In the genomic region with DNA sequence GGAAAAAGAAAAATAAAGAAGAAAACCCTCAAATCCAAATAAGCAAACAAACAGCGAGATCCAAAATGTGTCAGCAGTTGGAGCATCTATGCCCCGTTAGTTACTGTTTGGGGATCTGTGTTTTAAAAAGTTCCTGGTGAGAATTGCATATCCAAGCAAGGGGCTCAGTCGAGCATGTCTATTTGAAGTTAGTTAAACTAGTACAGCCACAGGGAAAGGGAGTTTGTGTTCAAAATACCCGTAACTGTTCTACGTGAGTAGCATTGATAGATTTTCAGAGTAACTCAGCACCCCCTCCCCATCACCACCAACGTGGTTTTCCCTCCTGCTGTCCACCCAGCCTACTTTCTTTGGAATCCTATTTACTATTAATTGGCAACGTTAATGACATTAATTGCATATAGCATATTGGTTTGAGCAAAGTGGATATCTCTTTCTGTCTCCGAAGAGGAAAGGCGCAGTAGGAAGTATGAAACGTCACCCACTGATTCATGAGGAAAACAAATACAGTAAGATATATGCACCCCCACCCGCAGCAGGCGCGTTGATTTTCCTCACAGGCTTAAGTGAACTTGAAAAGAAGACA, we compare ENCODE assay signal across 8 cellular contexts. TPM values are rescaled to one million over a fixed set of nuclear protein-coding genes. Genes with fewer than 3 reads are reported as not detected.
DNase-seq lines count a peak whose midpoint lies in the region; FAIRE-seq and TF ChIP-seq lines count a peak whose summit lies in the region.

No MANE protein-coding gene starts in this region.

- H3K27me3 Mint-ChIP-seq in IgD-negative memory B cell = peaks cover 30% of the 10 kb centered on the region

- no peak for TF ChIP-seq POLR2A in adrenal gland (IDR thresholded peaks at IDR 0.05)
- TF ChIP-seq POLR2A in thyroid gland (IDR thresholded peaks at IDR 0.05) = no peak

- FAIRE-seq in A204.1 (lab: Jason Lieb, UNC) = peak; percentile 21

- H3K4me3 ChIP-seq in adrenal gland (peak overlapping the region; percentile 32 to 86 (median 66)), kidney epithelial cell (ENCODE audit: low read depth, low read length) (peak overlapping the region; percentile 61), thyroid gland (replicated peaks in 1 of 3) (peak overlapping the region in 2 of 3 donors; percentile 8 to 40)

- WGBS in adrenal gland, 4 donors = 13 to 18% (median 14%) methylated on average over 13 of the region's 13 CpGs
- WGBS in thyroid gland, 2 donors = 36 to 39% methylated on average over 13 of the region's 13 CpGs

- peak overlapping the region; percentile 82 to 97 (median 90) for H3K4me3 Mint-ChIP-seq in IgD-negative memory B cell

- intact Hi-C loops in adrenal gland (cut with DNase I) = no loop called here
- intact Hi-C loops in thyroid gland (cut with DNase I) = no loop called here

- H3K4me1 ChIP-seq in adrenal gland (replicated peaks in 1 of 2) (peaks cover 7% of the 10 kb centered on the region in 2 donors), thyroid gland (peaks cover 8 to 10% of the 10 kb centered on the region in 2 donors)

- H3K27ac Mint-ChIP-seq in IgD-negative memory B cell = peak overlapping the region in 1 of 3 donors; percentile 65

- peak in 6 of 7 donors; percentile 18 to 24 (median 21) for DNase-seq in adrenal gland
- no peak for DNase-seq in kidney epithelial cell (ENCODE audit: low read depth)
- no peak for DNase-seq in thyroid gland
- DNase-seq in NAMALWA (ENCODE audit: low spot score) = no peak
- no peak for DNase-seq in stimulated activated CD4-positive, alpha-beta T cell treated with anti-CD3 and anti-CD28 coated beads, Interleukin-15, amount 100 ng/mL, for 24 hours
- DNase-seq in stimulated activated CD4-positive, alpha-beta T cell treated with anti-CD3 and anti-CD28 coated beads, Interleukin-1b, Interleukin-23, amount 100 ng/mL, for 48 hours = no peak

- H3K4me1 Mint-ChIP-seq in IgD-negative memory B cell = peaks cover 5 to 9% (median 7%) of the 10 kb centered on the region in 3 donors

- peaks cover 16% of the 10 kb centered on the region for H3K27me3 ChIP-seq in adrenal gland
- H3K27me3 ChIP-seq in kidney epithelial cell (ENCODE audit: control insufficient read depth, insufficient read depth, low read length) = peaks cover 6% of the 10 kb centered on the region
- H3K27me3 ChIP-seq in thyroid gland = peaks cover 2% of the 10 kb centered on the region

- H3K9me3 ChIP-seq in adrenal gland (replicated peaks in 1 of 3) (no peaks in the 10 kb centered on the region), thyroid gland (no peaks in the 10 kb centered on the region)

- H3K27ac ChIP-seq in adrenal gland (peak overlapping the region; percentile 64 to 94 (median 81)), thyroid gland (peak overlapping the region; percentile 42 to 84 (median 79))

- no peaks in the 10 kb centered on the region for H3K36me3 ChIP-seq in adrenal gland (replicated peaks in 1 of 2)
- H3K36me3 ChIP-seq in kidney epithelial cell (ENCODE audit: control insufficient read depth, insufficient read depth, low read length) = no peaks in the 10 kb centered on the region
- H3K36me3 ChIP-seq in thyroid gland = no peaks in the 10 kb centered on the region

- H3K36me3 Mint-ChIP-seq in IgD-negative memory B cell = no peaks in the 10 kb centered on the region

- TF ChIP-seq CTCF in adrenal gland (IDR thresholded peaks at IDR 0.05) = no peak
- TF ChIP-seq CTCF in kidney epithelial cell (IDR thresholded peaks at IDR 0.05; ENCODE audit: insufficient read depth, low read length, poor library complexity, severe bottlenecking) = no peak
- TF ChIP-seq CTCF in thyroid gland (IDR thresholded peaks at IDR 0.05) = no peak

- peaks cover 0 to 2% (median 1%) of the 10 kb centered on the region in 3 donors for H3K9me3 Mint-ChIP-seq in IgD-negative memory B cell

RNA-seq across cellular contexts. Expression of a gene that starts 1.5 kb away (rescaled TPM):
- polyA plus RNA-seq in IgD-negative memory B cell (not detected), adrenal gland (1 to 10 TPM in 1 of 3 donors, under 1 TPM in 2; 0.88 to 1.4 (median 0.98) TPM)
- total RNA-seq in adrenal gland (1 to 10 TPM in 7 of 8 donors, under 1 TPM in 1; 0.36 to 7.5 (median 2.5) TPM), kidney epithelial cell (1.2 and 2.0 TPM in 2 replicates), thyroid gland (10 to 100 TPM in 1 of 4 donors, 1 to 10 TPM in 3; 4.0 to 12.2 (median 5.6) TPM)

Comparison
In these comparisons a context has a peak if more than half of its experiments do, and no peak if none do; other contexts are left out.
1. DNase-seq: peak in adrenal gland (6 of 7); none in kidney epithelial cell (single experiment), thyroid gland (0 of 2), NAMALWA (single experiment), stimulated activated CD4-positive, alpha-beta T cell treated with anti-CD3 and anti-CD28 coated beads, Interleukin-15, amount 100 ng/mL, for 24 hours (single experiment) and stimulated activated CD4-positive, alpha-beta T cell treated with anti-CD3 and anti-CD28 coated beads, Interleukin-1b, Interleukin-23, amount 100 ng/mL, for 48 hours (single experiment).
2. Peak in every context shown above with its lines, with median percentiles within 50 percentile points of each other: H3K4me3 ChIP-seq.